In genomic region chr19:40056505-40056904, GRCh38 we compare ENCODE assay signal across 8 cellular contexts. TPM values are rescaled to one million over a fixed set of nuclear protein-coding genes. Genes with fewer than 3 reads are reported as not detected.
DNase-seq lines count a peak whose midpoint lies in the region; ATAC-seq and TF ChIP-seq lines count a peak whose summit lies in the region.

No MANE protein-coding gene starts in this region.

- TF ChIP-seq CTCF in ascending aorta (IDR thresholded peaks at IDR 0.05) = no peak
- TF ChIP-seq CTCF in lower lobe of right lung (IDR thresholded peaks at IDR 0.05) = no peak
- no peak for TF ChIP-seq CTCF in upper lobe of left lung (IDR thresholded peaks at IDR 0.05)

- H3K4me1 ChIP-seq in ascending aorta = peaks cover 0 to 2% of the 10 kb centered on the region in 2 donors
- H3K4me1 ChIP-seq in lower lobe of right lung = peaks cover 17% of the 10 kb centered on the region
- peaks cover 15 to 20% (median 17%) of the 10 kb centered on the region in 4 donors for H3K4me1 ChIP-seq in upper lobe of left lung

- H3K9me3 ChIP-seq in ascending aorta = peaks cover 0 to 36% of the 10 kb centered on the region in 2 donors
- peaks cover 34% of the 10 kb centered on the region for H3K9me3 ChIP-seq in lower lobe of right lung
- peaks cover 9 to 15% (median 11%) of the 10 kb centered on the region in 4 donors for H3K9me3 ChIP-seq in upper lobe of left lung

- H3K36me3 ChIP-seq in ascending aorta (peaks cover 0 to 3% of the 10 kb centered on the region in 2 donors), lower lobe of right lung (no peaks in the 10 kb centered on the region), upper lobe of left lung (no peaks in the 10 kb centered on the region)

- H3K36me3 Mint-ChIP-seq in activated naive CD4-positive, alpha-beta T cell treated with anti-CD3 and anti-CD28 coated beads, Interleukin-2, amount 50 U/mL, for 24 hours = peaks cover 26% of the 10 kb centered on the region

- DNase-seq in activated naive CD4-positive, alpha-beta T cell treated with Interleukin-2 at 50 U/mL for 16 hours = no peak
- no peak for DNase-seq in ascending aorta (ENCODE audit: low spot score in 2 of 2)
- DNase-seq in lower lobe of right lung = no peak
- no peak for DNase-seq in upper lobe of left lung
- DNase-seq in DMS114 treated with DMSO at 0.1 percent for 48 hours (lab: John Stamatoyannopoulos, UW; ENCODE audit: unreplicated experiment) = no peak
- DNase-seq in iPS-NIHi11 (ENCODE audit: low spot score) = no peak

- intact Hi-C loops in ascending aorta (cut with DNase I) (no loop called here), lower lobe of right lung (cut with DNase I) (no loop called here)

- peak overlapping the region; percentile 69 to 73 for H3K4me3 ChIP-seq in ascending aorta
- peak overlapping the region; percentile 82 for H3K4me3 ChIP-seq in lower lobe of right lung
- peak overlapping the region; percentile 68 to 88 (median 82) for H3K4me3 ChIP-seq in upper lobe of left lung

- no peak for TF ChIP-seq POLR2A in upper lobe of left lung (IDR thresholded peaks at IDR 0.05)

- H3K9me3 Mint-ChIP-seq in activated naive CD4-positive, alpha-beta T cell treated with anti-CD3 and anti-CD28 coated beads, Interleukin-2, amount 50 U/mL, for 24 hours = peaks cover 24% of the 10 kb centered on the region

- no peak for ATAC-seq in lower lobe of right lung
- ATAC-seq in upper lobe of left lung (ENCODE audit: low FRiP score in 2 of 2) = no peak
- no peak for ATAC-seq in esophagus mucosa

- peak overlapping the region; percentile 98 for H3K27ac Mint-ChIP-seq in activated naive CD4-positive, alpha-beta T cell treated with anti-CD3 and anti-CD28 coated beads, Interleukin-2, amount 50 U/mL, for 24 hours

- H3K27ac ChIP-seq in ascending aorta = peak overlapping the region; percentile 29 to 61
- peak overlapping the region; percentile 77 for H3K27ac ChIP-seq in lower lobe of right lung
- peak overlapping the region; percentile 60 to 81 (median 74) for H3K27ac ChIP-seq in upper lobe of left lung

- WGBS in upper lobe of left lung, 2 donors = 3% methylated on average over 7 of the region's 7 CpGs

- H3K4me1 Mint-ChIP-seq in activated naive CD4-positive, alpha-beta T cell treated with anti-CD3 and anti-CD28 coated beads, Interleukin-2, amount 50 U/mL, for 24 hours = peaks cover 54% of the 10 kb centered on the region

- no peak for TF ChIP-seq EP300 in upper lobe of left lung (IDR thresholded peaks at IDR 0.05)

- peak overlapping the region; percentile 99 for H3K4me3 Mint-ChIP-seq in activated naive CD4-positive, alpha-beta T cell treated with anti-CD3 and anti-CD28 coated beads, Interleukin-2, amount 50 U/mL, for 24 hours

- H3K27me3 ChIP-seq in ascending aorta = no peaks in the 10 kb centered on the region
- H3K27me3 ChIP-seq in lower lobe of right lung (ENCODE audit: low read depth) = no peaks in the 10 kb centered on the region
- H3K27me3 ChIP-seq in upper lobe of left lung = no peaks in the 10 kb centered on the region

- no peaks in the 10 kb centered on the region for H3K27me3 Mint-ChIP-seq in activated naive CD4-positive, alpha-beta T cell treated with anti-CD3 and anti-CD28 coated beads, Interleukin-2, amount 50 U/mL, for 24 hours

RNA-seq across cellular contexts. Expression of gene ZNF780B, which starts 0.5 kb away (rescaled TPM):
- 15.6 TPM for total RNA-seq in ascending aorta
- total RNA-seq in lower lobe of right lung = 27.1 TPM
- total RNA-seq in upper lobe of left lung = 10 to 100 TPM in 5 of 6 donors, 1 to 10 TPM in 1; 9.4 to 50.3 (median 20.9) TPM
- total RNA-seq in esophagus mucosa = 8.2 TPM

RNA-seq across cellular contexts. Expression of gene ZNF780A, which starts 34.2 kb away (rescaled TPM):
- total RNA-seq in ascending aorta = 0.32 TPM
- 23.5 TPM for total RNA-seq in lower lobe of right lung
- total RNA-seq in upper lobe of left lung = 10 to 100 TPM in 5 of 6 donors, 1 to 10 TPM in 1; 7.4 to 17.1 (median 13.6) TPM
- total RNA-seq in esophagus mucosa = 10.2 TPM

RNA-seq across cellular contexts. Expression of gene ZNF546, which starts 59.6 kb away (rescaled TPM):
- total RNA-seq in ascending aorta (3.0 TPM), lower lobe of right lung (7.4 TPM), upper lobe of left lung (1 to 10 TPM; 2.1 to 6.4 (median 5.0) TPM), esophagus mucosa (1.3 TPM)
